23 cellular contexts compared by ENCODE assay signal in the genomic region with DNA sequence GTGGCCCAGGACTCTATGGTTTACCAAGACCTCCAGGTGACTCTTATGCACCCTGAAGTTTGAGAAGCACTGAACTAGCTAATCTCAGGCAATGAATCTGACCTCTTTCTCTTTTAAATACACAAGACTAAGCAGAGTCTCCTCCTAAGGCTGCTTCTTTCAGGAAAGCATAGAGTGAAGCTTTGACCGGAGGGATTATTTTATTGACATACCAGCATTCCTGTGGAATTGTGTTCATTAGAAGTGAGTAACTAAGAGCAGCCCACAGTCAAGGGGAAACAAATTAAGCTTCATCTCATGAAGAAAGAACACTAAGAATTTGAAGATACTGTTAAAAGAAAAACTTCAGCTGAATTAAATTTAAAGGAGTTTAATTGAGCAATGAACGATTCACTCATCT.
"Had no signal": no experiment of that assay in that cellular context is flagged by ENCODE, and none has a peak within 500 bp of the region (broad histone marks: within the 10 kb centered on the region; RNA-seq: fewer than 3 reads in every experiment).

No MANE protein-coding gene starts in this region.

- DNase-seq: activated CD4-positive, alpha-beta T cell treated with anti-CD3 and anti-CD28 coated beads for 36 hours; activated CD4-positive, alpha-beta T cell treated with anti-CD3 and anti-CD28 coated beads, Interleukin-2, amount 50 U/mL, for 4 hours; activated CD8-positive, alpha-beta memory T cell treated with anti-CD3 and anti-CD28 coated beads for 24 hours; activated CD8-positive, alpha-beta memory T cell treated with anti-CD3 and anti-CD28 coated beads, Interleukin-2, amount 50 U/mL, for 4 hours; activated naive CD4-positive, alpha-beta T cell; activated naive CD8-positive, alpha-beta T cell treated with anti-CD3 and anti-CD28 coated beads for 36 hours; activated T-cell treated with anti-CD3 and anti-CD28 coated beads, Interleukin-2, amount 50 U/mL, for 24 hours; amygdala; glutamatergic neuron; immature natural killer cell; kidney glomerular epithelial cell; left lung; naive thymus-derived CD4-positive, alpha-beta T cell; occipital lobe; posterior cingulate gyrus; stimulated activated CD4-positive, alpha-beta T cell treated with anti-CD3 and anti-CD28 coated beads, Interleukin-4, amount 100 ng/mL, for 1 hour; stimulated activated naive CD4-positive, alpha-beta T cell; T-helper 1 cell; upper lobe of left lung had no signal

- ATAC-seq: activated CD4-positive, alpha-beta T cell treated with anti-CD3 and anti-CD28 coated beads for 36 hours; left lung; naive thymus-derived CD4-positive, alpha-beta T cell; sciatic nerve had no signal

- H3K4me1 ChIP-seq: left lung, upper lobe of left lung had no signal

- H3K4me3 ChIP-seq: hepatocyte, left lung, lung, thoracic aorta, upper lobe of left lung had no signal

- H3K4me2 ChIP-seq: hepatocyte had no signal

- H3K27me3 ChIP-seq: hepatocyte, left lung, upper lobe of left lung had no signal

- H2AFZ ChIP-seq: hepatocyte had no signal

- H3K9me3 ChIP-seq: thoracic aorta had no signal

- H3K36me3 ChIP-seq: left lung, thoracic aorta, upper lobe of left lung had no signal

- H3K27ac ChIP-seq: hepatocyte, left lung, thoracic aorta, upper lobe of left lung had no signal

- H3K79me2 ChIP-seq: hepatocyte had no signal
